Comparison of ENCODE assay signal across 1 cellular context in genomic region chr2:200406379-200406778, GRCh38.
TF ChIP-seq lines count a peak whose summit lies in the region.

No MANE protein-coding gene starts in this region.

TF ChIP-seq in A549, 52 proteins besides CTCF, POLR2A, EP300 and RAD21 (continued from another document):
- TF ChIP-seq USF2 (IDR thresholded peaks at IDR 0.05) (no peak), HOXB5 (CRISPR knock-in tag; IDR thresholded peaks at IDR 0.05) (no peak), TP53 (CRISPR knock-in tag; IDR thresholded peaks at IDR 0.05) (no peak), CHD2 (IDR thresholded peaks at IDR 0.05; ENCODE audit: low read length, partially characterized antibody) (no peak), POLR2AphosphoS2 (conservative IDR thresholded peaks at IDR 0.05; ENCODE audit: low read length) (no peak), ZSCAN20 (CRISPR knock-in tag; IDR thresholded peaks at IDR 0.05) (no peak), NR3C1 (IDR thresholded peaks at IDR 0.05) (no peak), RFX5 (IDR thresholded peaks at IDR 0.05) (no peak), CBX8 (IDR thresholded peaks at IDR 0.05) (no peak), PHF8 (IDR thresholded peaks at IDR 0.05; ENCODE audit: borderline replicate concordance, low read depth) (no peak), RARB (CRISPR knock-in tag; IDR thresholded peaks at IDR 0.05) (no peak), EHMT2 (IDR thresholded peaks at IDR 0.05; ENCODE audit: low read depth) (no peak), RCOR1 (IDR thresholded peaks at IDR 0.05; ENCODE audit: low read depth, low read length) (no peak)
TF ChIP-seq in A549: peak in this region for 0.
